Comparison of ENCODE assay signal across 11 cellular contexts in genomic region chr2:177187631-177188312, GRCh38. TPM values are rescaled to one million over a fixed set of nuclear protein-coding genes. Genes with fewer than 3 reads are reported as not detected.
A peak's percentile ranks its signal among the peaks of the same experiment; 100 is the strongest.
DNase-seq lines count a peak whose midpoint lies in the region; ATAC-seq and TF ChIP-seq lines count a peak whose summit lies in the region.
"Had no signal": no experiment of that assay in that cellular context is flagged by ENCODE, and none has a peak within 500 bp of the region (broad histone marks: within the 10 kb centered on the region; RNA-seq: fewer than 3 reads in every experiment).

No MANE protein-coding gene starts in this region.

- DNase-seq in Right ventricle myocardium superior (no peak), left ventricle myocardium inferior (no peak), SW480 (ENCODE audit: low spot score) (peak; percentile 91), left ventricle myocardium superior (no peak)
- DNase-seq in stimulated activated CD4-positive, alpha-beta T cell treated with anti-CD3 and anti-CD28 coated beads, Interleukin-1b, Interleukin-23, amount 100 ng/mL, for 48 hours, result no peak
- DNase-seq in effector CD8-positive, alpha-beta T cell (lab: John Stamatoyannopoulos, UW), result no peak
- DNase-seq: activated naive CD4-positive, alpha-beta T cell treated with Interleukin-2 at 50 U/mL for 16 hours; NCI-H748 treated with DMSO at 0.1 percent for 48 hours had no signal

- H3K4me1 ChIP-seq in left ventricle myocardium inferior, result peaks cover 6% of the 10 kb centered on the region

- TF ChIP-seq CTCF in left ventricle myocardium inferior (IDR thresholded peaks at IDR 0.05; ENCODE audit: borderline replicate concordance), result no peak

- H3K36me3 ChIP-seq in left ventricle myocardium inferior, result no peaks in the 10 kb centered on the region

- ATAC-seq in Right ventricle myocardium superior (ENCODE audit: poor library complexity) (peak; percentile 90), left ventricle myocardium superior (peak; percentile 90), HG02970 (IDR thresholded peaks at IDR 0.05; ENCODE audit: low FRiP score, unreplicated experiment) (no peak), GM19328 (IDR thresholded peaks at IDR 0.05; ENCODE audit: unreplicated experiment) (no peak)

- no peaks in the 10 kb centered on the region for H3K27me3 ChIP-seq in left ventricle myocardium inferior (ENCODE audit: low read depth)

- H3K4me3 ChIP-seq in left ventricle myocardium inferior, result no peak overlapping the region

- intact Hi-C loops in Right ventricle myocardium superior (cut with DNase I), result no loop called here
- intact Hi-C loops in left ventricle myocardium inferior (cut with micrococcal nuclease), result no loop called here
- intact Hi-C loops in left ventricle myocardium superior (cut with micrococcal nuclease), result no loop called here

- no peak overlapping the region for H3K27ac ChIP-seq in left ventricle myocardium inferior (replicated peaks)
- H3K27ac ChIP-seq: VCaP had no signal

- H3K9me3 ChIP-seq in left ventricle myocardium inferior (replicated peaks), result no peaks in the 10 kb centered on the region

RNA-seq across cellular contexts. Expression of gene HNRNPA3, which starts 24.8 kb away (rescaled TPM):
- total RNA-seq in Right ventricle myocardium superior (64.5 TPM), left ventricle myocardium inferior (73.2 TPM), left ventricle myocardium superior (70.4 TPM)

Comparison
In these comparisons a context has a peak if more than half of its experiments do, and no peak if none do; other contexts are left out.
1. ATAC-seq: peak in Right ventricle myocardium superior (single experiment) and left ventricle myocardium superior (single experiment); none in HG02970 (single experiment) and GM19328 (single experiment).